ENCODE assay signal across 16 cellular contexts in the genomic region with DNA sequence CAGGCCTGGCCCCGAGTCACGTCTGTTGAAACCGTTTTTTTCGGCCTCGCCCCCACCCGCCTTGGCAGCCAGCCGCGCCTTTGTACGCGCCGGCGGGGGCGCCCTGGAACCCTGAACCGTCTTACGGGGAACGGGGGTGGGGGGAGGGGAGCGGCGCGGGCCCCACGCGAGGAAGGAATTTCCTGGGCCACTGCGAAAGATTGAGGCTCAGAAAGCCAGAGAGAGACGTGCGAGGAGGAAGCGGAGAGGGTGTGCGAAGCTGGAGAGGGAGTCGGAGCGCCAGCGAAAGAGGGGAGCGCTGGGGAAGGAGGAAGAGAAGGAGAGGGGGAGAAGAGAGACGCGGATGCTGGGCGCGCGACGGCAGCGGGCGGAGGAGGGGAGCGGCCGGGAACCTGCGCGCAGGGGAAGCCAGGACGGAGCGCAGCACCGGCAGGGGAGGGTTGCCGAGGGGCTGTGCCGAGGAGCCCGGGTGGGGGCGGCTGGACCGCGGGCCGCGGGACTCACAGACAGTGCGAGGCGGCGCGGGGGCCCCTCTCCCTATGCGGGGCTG. TPM values are rescaled to one million over a fixed set of nuclear protein-coding genes. Genes with fewer than 3 reads are reported as not detected.
DNase-seq lines count a peak whose midpoint lies in the region; ATAC-seq and TF ChIP-seq lines count a peak whose summit lies in the region.
"Had no signal": no experiment of that assay in that cellular context is flagged by ENCODE, and none has a peak within 500 bp of the region (broad histone marks: within the 10 kb centered on the region; RNA-seq: fewer than 3 reads in every experiment).

No MANE protein-coding gene starts in this region.

- no peak for TF ChIP-seq POLR2A in tibial nerve (IDR thresholded peaks at IDR 0.05)

- peaks cover 0 to 7% (median 0%) of the 10 kb centered on the region in 3 donors for H3K36me3 ChIP-seq in tibial nerve
- H3K36me3 ChIP-seq: pancreas had no signal

- CTCF ChIA-PET in WTC11 (lab: Charles Lee) = interaction anchor here (1.0 to 4.5 kb wide), 2 partner anchors 23 to 199 kb away, joined by 3 to 39 read pairs; no protein-coding TSS in a partner anchor

- peaks cover 4 to 99% of the 10 kb centered on the region in 2 donors for H3K27me3 ChIP-seq in tibial nerve

- no peak overlapping the region for H3K27ac ChIP-seq in tibial nerve
- H3K27ac ChIP-seq: pancreas had no signal

- no peaks in the 10 kb centered on the region for H3K36me3 Mint-ChIP-seq in stimulated activated naive CD8-positive, alpha-beta T cell treated with anti-CD3 and anti-CD28 coated beads, Interleukin-15, Interleukin-2, amounts not matched to agents 100 ng/mL and 50 ng/mL, for 24 hours (ENCODE audit: low read depth)
- H3K36me3 Mint-ChIP-seq in WTC11 (0 out of 2 replicates have a peak, but pooled peaks cover 3% of the 10 kb centered on the region), memory B cell (no peaks in the 10 kb centered on the region)
- H3K36me3 Mint-ChIP-seq: CD8-positive, alpha-beta T cell had no signal

- H3K4me1 ChIP-seq in tibial nerve = peaks cover 0 to 59% (median 36%) of the 10 kb centered on the region in 4 donors

- peaks cover 57% of the 10 kb centered on the region for H3K27me3 Mint-ChIP-seq in stimulated activated naive CD8-positive, alpha-beta T cell treated with anti-CD3 and anti-CD28 coated beads, Interleukin-15, Interleukin-2, amounts not matched to agents 100 ng/mL and 50 ng/mL, for 24 hours
- H3K27me3 Mint-ChIP-seq in WTC11 (ENCODE audit: low read depth) (peaks cover 100% of the 10 kb centered on the region), memory B cell (peaks cover 30% of the 10 kb centered on the region)

- whole genome bisulfite sequencing in tibial nerve, 2 donors = 1 to 3% methylated on average over 51 to 53 of the region's 58 CpGs

- H3K9me3 Mint-ChIP-seq in stimulated activated naive CD8-positive, alpha-beta T cell treated with anti-CD3 and anti-CD28 coated beads, Interleukin-15, Interleukin-2, amounts not matched to agents 100 ng/mL and 50 ng/mL, for 24 hours = no peaks in the 10 kb centered on the region
- H3K9me3 Mint-ChIP-seq in WTC11 (no peaks in the 10 kb centered on the region), memory B cell (no peaks in the 10 kb centered on the region)
- H3K9me3 Mint-ChIP-seq: CD8-positive, alpha-beta T cell had no signal

- no peak for DNase-seq in stimulated activated naive CD8-positive, alpha-beta T cell treated with anti-CD3 and anti-CD28 coated beads, Interleukin-15, Interleukin-2, amounts not matched to agents 100 U/mL and 50 U/mL, for 24 hours
- DNase-seq in WTC11 (ENCODE audit: low spot score) (peak; percentile 76), memory B cell (ENCODE audit: low spot score in 2 of 2) (no peak), nucleus accumbens (lab: John Stamatoyannopoulos, UW) (no peak), tibial nerve (ENCODE audit: low spot score in 2 of 2) (no peak)
- DNase-seq: activated naive CD4-positive, alpha-beta T cell; CD8-positive, alpha-beta T cell; cortex of kidney; kidney glomerular epithelial cell; NCI-H1105; NCI-H774; stimulated activated CD4-positive, alpha-beta T cell treated with anti-CD3 and anti-CD28 coated beads, Interleukin-1b, Interleukin-23, amount 100 ng/mL, for 48 hours; stimulated activated naive CD4-positive, alpha-beta T cell treated with Interleukin-2 at 50 U/mL for 16 hours had no signal

- peak overlapping the region in 1 of 4 donors; percentile 50 for H3K4me3 ChIP-seq in tibial nerve

- no peak for TF ChIP-seq EP300 in tibial nerve (IDR thresholded peaks at IDR 0.05)

- TF ChIP-seq CTCF in WTC11 (IDR thresholded peaks at IDR 0.05) (no peak), tibial nerve (IDR thresholded peaks at IDR 0.05) (no peak)

- POLR2A ChIA-PET in WTC11 (lab: Charles Lee) = no interaction called here

- peaks cover 12% of the 10 kb centered on the region for H3K4me1 Mint-ChIP-seq in stimulated activated naive CD8-positive, alpha-beta T cell treated with anti-CD3 and anti-CD28 coated beads, Interleukin-15, Interleukin-2, amounts not matched to agents 100 ng/mL and 50 ng/mL, for 24 hours (ENCODE audit: low read depth)
- H3K4me1 Mint-ChIP-seq in WTC11 = peaks cover 16% of the 10 kb centered on the region
- H3K4me1 Mint-ChIP-seq in memory B cell = peaks cover 12% of the 10 kb centered on the region

- peak overlapping the region; percentile 48 for H3K4me3 Mint-ChIP-seq in stimulated activated naive CD8-positive, alpha-beta T cell treated with anti-CD3 and anti-CD28 coated beads, Interleukin-15, Interleukin-2, amounts not matched to agents 100 ng/mL and 50 ng/mL, for 24 hours
- H3K4me3 Mint-ChIP-seq in WTC11 (peak overlapping the region; percentile 62), memory B cell (peak overlapping the region; percentile 36)
- H3K4me3 Mint-ChIP-seq: CD8-positive, alpha-beta T cell had no signal

- no peak overlapping the region for H3K27ac Mint-ChIP-seq in stimulated activated naive CD8-positive, alpha-beta T cell treated with anti-CD3 and anti-CD28 coated beads, Interleukin-15, Interleukin-2, amounts not matched to agents 100 ng/mL and 50 ng/mL, for 24 hours
- H3K27ac Mint-ChIP-seq in WTC11 (no peak overlapping the region), memory B cell (no peak overlapping the region)
- H3K27ac Mint-ChIP-seq: CD8-positive, alpha-beta T cell had no signal

- peaks cover 0 to 13% (median 0%) of the 10 kb centered on the region in 4 donors for H3K9me3 ChIP-seq in tibial nerve
- H3K9me3 ChIP-seq: pancreas had no signal

- no peak for ATAC-seq in stimulated activated naive CD8-positive, alpha-beta T cell treated with anti-CD3 and anti-CD28 coated beads, Interleukin-15, Interleukin-2, amounts not matched to agents 100 U/mL and 50 U/mL, for 24 hours
- ATAC-seq in WTC11 = peak; percentile 10
- ATAC-seq in memory B cell (ENCODE audit: low read depth) = no peak
- ATAC-seq in HG02798 (IDR thresholded peaks at IDR 0.05; ENCODE audit: poor library complexity, unreplicated experiment) = no peak
- ATAC-seq: CD8-positive, alpha-beta T cell had no signal

TF ChIP-seq in WTC11, 78 proteins besides CTCF, POLR2A, EP300 and RAD21 (continues in another document):
- TF ChIP-seq, protein P1, sequence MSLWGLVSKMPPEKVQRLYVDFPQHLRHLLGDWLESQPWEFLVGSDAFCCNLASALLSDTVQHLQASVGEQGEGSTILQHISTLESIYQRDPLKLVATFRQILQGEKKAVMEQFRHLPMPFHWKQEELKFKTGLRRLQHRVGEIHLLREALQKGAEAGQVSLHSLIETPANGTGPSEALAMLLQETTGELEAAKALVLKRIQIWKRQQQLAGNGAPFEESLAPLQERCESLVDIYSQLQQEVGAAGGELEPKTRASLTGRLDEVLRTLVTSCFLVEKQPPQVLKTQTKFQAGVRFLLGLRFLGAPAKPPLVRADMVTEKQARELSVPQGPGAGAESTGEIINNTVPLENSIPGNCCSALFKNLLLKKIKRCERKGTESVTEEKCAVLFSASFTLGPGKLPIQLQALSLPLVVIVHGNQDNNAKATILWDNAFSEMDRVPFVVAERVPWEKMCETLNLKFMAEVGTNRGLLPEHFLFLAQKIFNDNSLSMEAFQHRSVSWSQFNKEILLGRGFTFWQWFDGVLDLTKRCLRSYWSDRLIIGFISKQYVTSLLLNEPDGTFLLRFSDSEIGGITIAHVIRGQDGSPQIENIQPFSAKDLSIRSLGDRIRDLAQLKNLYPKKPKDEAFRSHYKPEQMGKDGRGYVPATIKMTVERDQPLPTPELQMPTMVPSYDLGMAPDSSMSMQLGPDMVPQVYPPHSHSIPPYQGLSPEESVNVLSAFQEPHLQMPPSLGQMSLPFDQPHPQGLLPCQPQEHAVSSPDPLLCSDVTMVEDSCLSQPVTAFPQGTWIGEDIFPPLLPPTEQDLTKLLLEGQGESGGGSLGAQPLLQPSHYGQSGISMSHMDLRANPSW (CRISPR knock-in tag; conservative IDR thresholded peaks at IDR 0.05; ENCODE audit: low read depth) = no peak
- no peak for TF ChIP-seq TCF7 (CRISPR knock-in tag; IDR thresholded peaks at IDR 0.05; ENCODE audit: low read depth)
- TF ChIP-seq, protein P2, sequence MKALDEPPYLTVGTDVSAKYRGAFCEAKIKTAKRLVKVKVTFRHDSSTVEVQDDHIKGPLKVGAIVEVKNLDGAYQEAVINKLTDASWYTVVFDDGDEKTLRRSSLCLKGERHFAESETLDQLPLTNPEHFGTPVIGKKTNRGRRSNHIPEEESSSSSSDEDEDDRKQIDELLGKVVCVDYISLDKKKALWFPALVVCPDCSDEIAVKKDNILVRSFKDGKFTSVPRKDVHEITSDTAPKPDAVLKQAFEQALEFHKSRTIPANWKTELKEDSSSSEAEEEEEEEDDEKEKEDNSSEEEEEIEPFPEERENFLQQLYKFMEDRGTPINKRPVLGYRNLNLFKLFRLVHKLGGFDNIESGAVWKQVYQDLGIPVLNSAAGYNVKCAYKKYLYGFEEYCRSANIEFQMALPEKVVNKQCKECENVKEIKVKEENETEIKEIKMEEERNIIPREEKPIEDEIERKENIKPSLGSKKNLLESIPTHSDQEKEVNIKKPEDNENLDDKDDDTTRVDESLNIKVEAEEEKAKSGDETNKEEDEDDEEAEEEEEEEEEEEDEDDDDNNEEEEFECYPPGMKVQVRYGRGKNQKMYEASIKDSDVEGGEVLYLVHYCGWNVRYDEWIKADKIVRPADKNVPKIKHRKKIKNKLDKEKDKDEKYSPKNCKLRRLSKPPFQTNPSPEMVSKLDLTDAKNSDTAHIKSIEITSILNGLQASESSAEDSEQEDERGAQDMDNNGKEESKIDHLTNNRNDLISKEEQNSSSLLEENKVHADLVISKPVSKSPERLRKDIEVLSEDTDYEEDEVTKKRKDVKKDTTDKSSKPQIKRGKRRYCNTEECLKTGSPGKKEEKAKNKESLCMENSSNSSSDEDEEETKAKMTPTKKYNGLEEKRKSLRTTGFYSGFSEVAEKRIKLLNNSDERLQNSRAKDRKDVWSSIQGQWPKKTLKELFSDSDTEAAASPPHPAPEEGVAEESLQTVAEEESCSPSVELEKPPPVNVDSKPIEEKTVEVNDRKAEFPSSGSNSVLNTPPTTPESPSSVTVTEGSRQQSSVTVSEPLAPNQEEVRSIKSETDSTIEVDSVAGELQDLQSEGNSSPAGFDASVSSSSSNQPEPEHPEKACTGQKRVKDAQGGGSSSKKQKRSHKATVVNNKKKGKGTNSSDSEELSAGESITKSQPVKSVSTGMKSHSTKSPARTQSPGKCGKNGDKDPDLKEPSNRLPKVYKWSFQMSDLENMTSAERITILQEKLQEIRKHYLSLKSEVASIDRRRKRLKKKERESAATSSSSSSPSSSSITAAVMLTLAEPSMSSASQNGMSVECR (CRISPR knock-in tag; IDR thresholded peaks at IDR 0.05; ENCODE audit: borderline replicate concordance) = no peak
- no peak for TF ChIP-seq PRRX2 (CRISPR knock-in tag; IDR thresholded peaks at IDR 0.05)

RNA-seq across cellular contexts. Expression of a gene that starts 4.6 kb away (rescaled TPM):
- total RNA-seq in WTC11 (2021) (0.07 to 0.09 TPM in 2 of 3 replicates, not detected in the other), tibial nerve (not detected)
- total RNA-seq: CD8-positive, alpha-beta T cell had no signal

RNA-seq across cellular contexts. Expression of a gene that starts 33.8 kb away (rescaled TPM):
- total RNA-seq in WTC11 (2021) = 76.1 to 80.3 TPM (median 79.2 TPM) in 3 replicates
- total RNA-seq in tibial nerve = 10 to 100 TPM; 17.3 to 26.7 (median 24.9) TPM
